20 cellular contexts compared by ENCODE assay signal in genomic region chr11:119117004-119117706, GRCh38. TPM values are rescaled to one million over a fixed set of nuclear protein-coding genes. Genes with fewer than 3 reads are reported as not detected.
DNase-seq lines count a peak whose midpoint lies in the region; TF ChIP-seq lines count a peak whose summit lies in the region.
"Had no signal": no experiment of that assay in that cellular context is flagged by ENCODE, and none has a peak within 500 bp of the region (broad histone marks: within the 10 kb centered on the region; RNA-seq: fewer than 3 reads in every experiment).

No MANE protein-coding gene starts in this region.

- WGBS in esophagus squamous epithelium, 2 donors: 83 to 98% methylated on average over 3 of the region's 3 CpGs
- WGBS in mammary epithelial cell (ENCODE audit: low coverage, missing lambda C conversion rate): 77% methylated on average over 3 of the region's 3 CpGs

- H3K36me3 ChIP-seq in esophagus squamous epithelium (peaks cover 15 to 60% (median 22%) of the 10 kb centered on the region in 3 donors), mammary epithelial cell (ENCODE audit: insufficient read depth, low read length) (no peaks in the 10 kb centered on the region)

- in situ Hi-C loops in mammary epithelial cell (cut with MboI; ENCODE audit: low sequenced_read_pairs in 2 of 2): no loop called here

- no peak overlapping the region for H3K4me2 ChIP-seq in mammary epithelial cell (ENCODE audit: insufficient read depth, low read depth, low read length)
- H3K4me2 ChIP-seq: BLaER1, KMS-11 had no signal

- intact Hi-C loops in CD14-positive monocyte (cut with micrococcal nuclease): no loop called here
- intact Hi-C loops in dendritic cell treated with granulocyte-macrophage colony-stimulating factor and Interleukin-4, amounts not matched to agents 40 ng/mL and 50 ng/mL, for 4 days (cut with micrococcal nuclease): no loop called here
- intact Hi-C loops in esophagus squamous epithelium (cut with DNase I): no loop called here
- intact Hi-C loops in mammary epithelial cell (cut with micrococcal nuclease): no loop called here

- no TSS peak for BruUV-seq in mammary epithelial cell (replicated peaks; lab: Mats Ljungman, UMichigan)

- H3K27me3 ChIP-seq in esophagus squamous epithelium (no peaks in the 10 kb centered on the region), mammary epithelial cell (ENCODE audit: insufficient read depth, low read length) (no peaks in the 10 kb centered on the region)
- H3K27me3 ChIP-seq: BLaER1 had no signal

- POLR2A ChIA-PET in activated CD4-positive, alpha-beta T cell treated with anti-CD3 and anti-CD28 coated beads, Interleukin-2, amount 10 ng/mL, durations not matched to agents 7 days and 5 days (lab: Charles Lee): no interaction called here
- POLR2A ChIA-PET in RWPE1 (lab: Yijun Ruan, JAX; ENCODE audit: low non-redundant PET): no interaction called here

- TF ChIP-seq CTCF in CD14-positive monocyte (IDR thresholded peaks at IDR 0.05) (no peak), RWPE1 (conservative IDR thresholded peaks at IDR 0.05; ENCODE audit: low read depth) (no peak), esophagus squamous epithelium (IDR thresholded peaks at IDR 0.05) (no peak), mammary epithelial cell (conservative IDR thresholded peaks at IDR 0.05 in 1 of 2, IDR thresholded peaks at IDR 0.05 in 1 of 2; ENCODE audit: extremely low read depth in 1 of 2, insufficient read depth in 1 of 2, low read depth in 1 of 2, low read length in 2 of 2) (no peak)

- no peak for DNase-seq in activated CD4-positive, alpha-beta T cell treated with anti-CD3 and anti-CD28 coated beads, Interleukin-2, amount 10 ng/mL, durations not matched to agents 7 days and 5 days
- DNase-seq in activated CD4-positive, alpha-beta T cell treated with anti-CD3 and anti-CD28 coated beads, Interleukin-2, amount 50 U/mL, for 4 hours: no peak
- DNase-seq in CD14-positive monocyte (ENCODE audit: low spot score) (no peak), RWPE1 (ENCODE audit: low spot score) (no peak), esophagus squamous epithelium (lab: John Stamatoyannopoulos, UW) (no peak), mammary epithelial cell (no peak), DMS153 treated with DMSO at 0.1 percent for 48 hours (lab: John Stamatoyannopoulos, UW; ENCODE audit: unreplicated experiment) (no peak)
- DNase-seq: COR-L47; HFFc6; NCI-H1048; NCI-H1436 treated with DMSO at 0.1 percent for 48 hours; NCI-H2029 treated with DMSO at 0.1 percent for 48 hours; NCI-H2171 treated with DMSO at 0.1 percent for 48 hours; NCI-H446 treated with DMSO at 0.1 percent for 48 hours; NK-92 treated with Interleukin-12 subunit alpha and Interleukin-12 subunit beta, amount 100 ng/mL, for 24 hours; OCI-M1 had no signal

- H3K9ac ChIP-seq in mammary epithelial cell (ENCODE audit: insufficient read depth, low read length): no peak overlapping the region
- H3K9ac ChIP-seq: BLaER1, KMS-11 had no signal

- no peaks in the 10 kb centered on the region for H4K20me1 ChIP-seq in mammary epithelial cell (ENCODE audit: insufficient read depth, low read length)

- H3K27me3 Mint-ChIP-seq in activated CD4-positive, alpha-beta T cell treated with anti-CD3 and anti-CD28 coated beads, Interleukin-2, amount 10 ng/mL, durations not matched to agents 7 days and 5 days: no peaks in the 10 kb centered on the region
- peaks cover 0 to 5% (median 0%) of the 10 kb centered on the region in 3 donors for H3K27me3 Mint-ChIP-seq in CD14-positive monocyte (ENCODE audit: low read depth in 3 of 3)
- H3K27me3 Mint-ChIP-seq in dendritic cell treated with granulocyte-macrophage colony-stimulating factor and Interleukin-4, amounts not matched to agents 40 ng/mL and 50 ng/mL, for 4 days: no peaks in the 10 kb centered on the region

- H3K9me3 Mint-ChIP-seq in activated CD4-positive, alpha-beta T cell treated with anti-CD3 and anti-CD28 coated beads, Interleukin-2, amount 10 ng/mL, durations not matched to agents 7 days and 5 days: no peaks in the 10 kb centered on the region
- H3K9me3 Mint-ChIP-seq in CD14-positive monocyte: no peaks in the 10 kb centered on the region
- H3K9me3 Mint-ChIP-seq in dendritic cell treated with granulocyte-macrophage colony-stimulating factor and Interleukin-4, amounts not matched to agents 40 ng/mL and 50 ng/mL, for 4 days: no peaks in the 10 kb centered on the region
- H3K9me3 Mint-ChIP-seq: HFFc6 had no signal

- H3K9me3 ChIP-seq in esophagus squamous epithelium (no peaks in the 10 kb centered on the region), mammary epithelial cell (replicated peaks; ENCODE audit: insufficient read depth, low read length) (no peaks in the 10 kb centered on the region)
- H3K9me3 ChIP-seq: BLaER1 had no signal

- TF ChIP-seq POLR2A in esophagus squamous epithelium (IDR thresholded peaks at IDR 0.05): no peak

- peaks cover 7% of the 10 kb centered on the region for H3K79me2 ChIP-seq in mammary epithelial cell (ENCODE audit: insufficient read depth, low read length)

- peak overlapping the region; percentile 61 for H3K27ac Mint-ChIP-seq in activated CD4-positive, alpha-beta T cell treated with anti-CD3 and anti-CD28 coated beads, Interleukin-2, amount 10 ng/mL, durations not matched to agents 7 days and 5 days
- peak overlapping the region in 6 of 7 donors; percentile 80 to 98 (median 96) for H3K27ac Mint-ChIP-seq in CD14-positive monocyte
- peak overlapping the region; percentile 97 for H3K27ac Mint-ChIP-seq in dendritic cell treated with granulocyte-macrophage colony-stimulating factor and Interleukin-4, amounts not matched to agents 40 ng/mL and 50 ng/mL, for 4 days
- H3K27ac Mint-ChIP-seq: HFFc6 had no signal

- H3K27ac ChIP-seq in RWPE1 (peak overlapping the region; percentile 29; the same call in 1 of the 2 replicates), esophagus squamous epithelium (no peak overlapping the region), mammary epithelial cell (ENCODE audit: insufficient read depth, low read depth, low read length) (no peak overlapping the region)
- H3K27ac ChIP-seq: BLaER1, KMS-11 had no signal

- no peak overlapping the region for H2AFZ ChIP-seq in mammary epithelial cell (ENCODE audit: low read depth, low read length)

- dilution Hi-C loops in mammary epithelial cell (cut with HindIII; ENCODE audit: low sequenced_read_pairs): loop anchor here (25.0 kb wide), 1 partner anchor 595 kb away; no protein-coding TSS in a partner anchor

- CTCF ChIA-PET in activated CD4-positive, alpha-beta T cell treated with anti-CD3 and anti-CD28 coated beads, Interleukin-2, amount 10 ng/mL, durations not matched to agents 7 days and 5 days (lab: Charles Lee): interaction anchor here (0.5 to 1.7 kb wide), 3 partner anchors 8 to 52 kb away, joined by 3 to 8 read pairs (median 4); no protein-coding TSS in a partner anchor
- CTCF ChIA-PET in RWPE1 (lab: Yijun Ruan, JAX): no interaction called here
- CTCF ChIA-PET in mammary epithelial cell (lab: Charles Lee; ENCODE audit: low non-redundant PET): no interaction called here

- H3K4me3 ChIP-seq in esophagus squamous epithelium (no peak overlapping the region), mammary epithelial cell (replicated peaks in 1 of 3; ENCODE audit: insufficient read depth in 1 of 3, low read depth in 2 of 3, low read length in 3 of 3) (no peak overlapping the region)
- H3K4me3 ChIP-seq: BLaER1 had no signal

- H3K36me3 Mint-ChIP-seq in activated CD4-positive, alpha-beta T cell treated with anti-CD3 and anti-CD28 coated beads, Interleukin-2, amount 10 ng/mL, durations not matched to agents 7 days and 5 days (ENCODE audit: low read depth): peaks cover 56% of the 10 kb centered on the region
- peaks cover 39 to 55% of the 10 kb centered on the region in 2 donors for H3K36me3 Mint-ChIP-seq in CD14-positive monocyte
- peaks cover 72% of the 10 kb centered on the region for H3K36me3 Mint-ChIP-seq in dendritic cell treated with granulocyte-macrophage colony-stimulating factor and Interleukin-4, amounts not matched to agents 40 ng/mL and 50 ng/mL, for 4 days (ENCODE audit: low read depth)

- H3K4me1 Mint-ChIP-seq in activated CD4-positive, alpha-beta T cell treated with anti-CD3 and anti-CD28 coated beads, Interleukin-2, amount 10 ng/mL, durations not matched to agents 7 days and 5 days: peaks cover 43% of the 10 kb centered on the region
- peaks cover 48% of the 10 kb centered on the region for H3K4me1 Mint-ChIP-seq in CD14-positive monocyte
- peaks cover 62% of the 10 kb centered on the region for H3K4me1 Mint-ChIP-seq in dendritic cell treated with granulocyte-macrophage colony-stimulating factor and Interleukin-4, amounts not matched to agents 40 ng/mL and 50 ng/mL, for 4 days (ENCODE audit: low read depth)

- H3K4me1 ChIP-seq in esophagus squamous epithelium: peaks cover 6 to 24% (median 6%) of the 10 kb centered on the region in 3 donors
- H3K4me1 ChIP-seq in mammary epithelial cell (ENCODE audit: insufficient read depth, low read length): peaks cover 2% of the 10 kb centered on the region

- H3K4me3 Mint-ChIP-seq in activated CD4-positive, alpha-beta T cell treated with anti-CD3 and anti-CD28 coated beads, Interleukin-2, amount 10 ng/mL, durations not matched to agents 7 days and 5 days: no peak overlapping the region
- H3K4me3 Mint-ChIP-seq in CD14-positive monocyte: no peak overlapping the region
- H3K4me3 Mint-ChIP-seq in dendritic cell treated with granulocyte-macrophage colony-stimulating factor and Interleukin-4, amounts not matched to agents 40 ng/mL and 50 ng/mL, for 4 days: peak overlapping the region; percentile 80
- H3K4me3 Mint-ChIP-seq: HFFc6 had no signal

RNA-seq across cellular contexts. Expression of gene HINFP, which starts 4.2 kb away (rescaled TPM):
- total RNA-seq in activated CD4-positive, alpha-beta T cell treated with anti-CD3 and anti-CD28 coated beads, Interleukin-2, amount 10 ng/mL, durations not matched to agents 7 days and 5 days: 10 to 100 TPM; 47.6 to 48.0 TPM
- polyA plus RNA-seq in CD14-positive monocyte (1 to 10 TPM; 8.0 to 8.6 TPM), mammary epithelial cell (16.1 TPM)
- total RNA-seq in esophagus squamous epithelium (10 to 100 TPM in 3 of 4 donors, 1 to 10 TPM in 1; 7.0 to 33.2 (median 13.9) TPM), mammary epithelial cell (10 to 100 TPM; 23.7 to 26.8 TPM)
- 21.8 TPM for polyA minus RNA-seq in mammary epithelial cell

RNA-seq across cellular contexts. Expression of gene C2CD2L, which starts 10.0 kb away (rescaled TPM):
- total RNA-seq in activated CD4-positive, alpha-beta T cell treated with anti-CD3 and anti-CD28 coated beads, Interleukin-2, amount 10 ng/mL, durations not matched to agents 7 days and 5 days: 10 to 100 TPM; 28.4 to 30.0 TPM
- polyA plus RNA-seq in CD14-positive monocyte: 1 to 10 TPM; 3.8 to 6.4 TPM
- total RNA-seq in esophagus squamous epithelium: 10 to 100 TPM in 1 of 4 donors, 1 to 10 TPM in 3; 5.1 to 12.8 (median 8.0) TPM
- total RNA-seq in mammary epithelial cell: 1 to 10 TPM; 3.2 to 7.2 TPM
- 4.9 TPM for polyA plus RNA-seq in mammary epithelial cell
- polyA minus RNA-seq in mammary epithelial cell: 17.8 TPM

RNA-seq across cellular contexts. Expression of gene DPAGT1, which starts 15.5 kb away (rescaled TPM):
- 10 to 100 TPM; 48.7 to 60.3 TPM for total RNA-seq in activated CD4-positive, alpha-beta T cell treated with anti-CD3 and anti-CD28 coated beads, Interleukin-2, amount 10 ng/mL, durations not matched to agents 7 days and 5 days
- 10 to 100 TPM; 37.0 to 39.7 TPM for polyA plus RNA-seq in CD14-positive monocyte
- total RNA-seq in esophagus squamous epithelium: 10 to 100 TPM; 18.5 to 29.9 (median 26.7) TPM
- 10 to 100 TPM; 22.2 to 49.3 TPM for total RNA-seq in mammary epithelial cell
- polyA plus RNA-seq in mammary epithelial cell: 66.1 TPM
- 97.3 TPM for polyA minus RNA-seq in mammary epithelial cell

RNA-seq across cellular contexts. Expression of gene ABCG4, which starts 31.7 kb away (rescaled TPM):
- total RNA-seq in activated CD4-positive, alpha-beta T cell treated with anti-CD3 and anti-CD28 coated beads, Interleukin-2, amount 10 ng/mL, durations not matched to agents 7 days and 5 days: under 1 TPM in 1 of 2 experiments, not detected in 1; 0.15 TPM
- not detected for polyA plus RNA-seq in CD14-positive monocyte
- total RNA-seq in esophagus squamous epithelium: under 1 TPM; 0.15 to 0.94 (median 0.39) TPM
- total RNA-seq in mammary epithelial cell: 1 to 10 TPM in 1 of 2 donors, under 1 TPM in 1; 0.33 to 1.4 TPM
- polyA plus RNA-seq in mammary epithelial cell: 0.19 TPM
- polyA minus RNA-seq in mammary epithelial cell: 2.7 TPM
- total RNA-seq: M059J had no signal

RNA-seq across cellular contexts. Expression of gene HMBS, which starts 32.5 kb away (rescaled TPM):
- 10 to 100 TPM; 21.6 to 23.2 TPM for total RNA-seq in activated CD4-positive, alpha-beta T cell treated with anti-CD3 and anti-CD28 coated beads, Interleukin-2, amount 10 ng/mL, durations not matched to agents 7 days and 5 days
- polyA plus RNA-seq in CD14-positive monocyte (10 to 100 TPM; 25.2 to 26.4 TPM), mammary epithelial cell (61.3 TPM)
- total RNA-seq in esophagus squamous epithelium (10 to 100 TPM in 3 of 4 donors, 1 to 10 TPM in 1; 9.9 to 22.1 (median 14.2) TPM), mammary epithelial cell (10 to 100 TPM in 1 of 2 donors, 1 to 10 TPM in 1; 8.2 to 40.6 TPM)
- polyA minus RNA-seq in mammary epithelial cell: 69.8 TPM
